In genomic region chr22:37045958-37046357, GRCh38 we compare ENCODE assay signal across 10 cellular contexts.
A peak's percentile ranks its signal among the peaks of the same experiment; 100 is the strongest.
DNase-seq lines count a peak whose midpoint lies in the region; ATAC-seq and TF ChIP-seq lines count a peak whose summit lies in the region.
"Had no signal": no experiment of that assay in that cellular context is flagged by ENCODE, and none has a peak within 500 bp of the region (broad histone marks: within the 10 kb centered on the region; RNA-seq: fewer than 3 reads in every experiment).

No MANE protein-coding gene starts in this region.

- H3K27me3 ChIP-seq in RWPE2 (ENCODE audit: insufficient read depth, poor library complexity, severe bottlenecking) = no peaks in the 10 kb centered on the region

- POLR2A ChIA-PET in AG04449 (lab: Yijun Ruan, JAX) = no interaction called here

- no peaks in the 10 kb centered on the region for H3K36me3 ChIP-seq in RWPE2 (ENCODE audit: low read depth)

- H3K4me1 ChIP-seq in RWPE2 (ENCODE audit: insufficient read depth, poor library complexity, severe bottlenecking) = peaks cover 11% of the 10 kb centered on the region

- CTCF ChIA-PET in AG04449 (lab: Yijun Ruan, JAX) = interaction anchor here (0.6 to 5.1 kb wide), 20 partner anchors 8 to 264 kb away, joined by 3 to 78 read pairs (median 4); partner anchors contain the start of genes MPST and TST

- no peak overlapping the region for H3K4me3 ChIP-seq in AG04449 (ENCODE audit: low read depth, low read length)
- H3K4me3 ChIP-seq in RWPE2 (ENCODE audit: severe bottlenecking) = no peak overlapping the region

- H3K27ac ChIP-seq in RWPE2 (ENCODE audit: poor library complexity, severe bottlenecking) = no peak overlapping the region

- DNase-seq in AG04449 (ENCODE audit: low read depth, low spot score) (peak; percentile 19), RWPE2 (ENCODE audit: low spot score) (no peak), foreskin melanocyte (peak; percentile 11), SW480 (ENCODE audit: low spot score) (no peak), ecto neural progenitor cell (ENCODE audit: low spot score) (no peak)
- DNase-seq: activated T-cell treated with anti-CD3 and anti-CD28 coated beads, Interleukin-2, amount 50 U/mL, for 4 hours; NCI-H1417 treated with DMSO at 0.1 percent for 48 hours had no signal

- ATAC-seq in RWPE2 (ENCODE audit: low read depth) = no peak
- ATAC-seq in GM21786 (IDR thresholded peaks at IDR 0.05; ENCODE audit: unreplicated experiment) = no peak
- no peak for ATAC-seq in GM21515 (IDR thresholded peaks at IDR 0.05; ENCODE audit: unreplicated experiment)

- no peaks in the 10 kb centered on the region for H3K9me3 ChIP-seq in RWPE2 (ENCODE audit: severe bottlenecking)

- TF ChIP-seq CTCF in AG04449 (IDR thresholded peaks at IDR 0.05; ENCODE audit: insufficient read depth, low read length, missing control alignments) (peak; percentile 64), GM12872 (IDR thresholded peaks at IDR 0.05; ENCODE audit: insufficient read depth, low read depth, low read length) (peak; percentile 67), RWPE2 (IDR thresholded peaks at IDR 0.05; ENCODE audit: poor library complexity, severe bottlenecking) (peak; percentile 40)

Comparison
In these comparisons a context has a peak if more than half of its experiments do, and no peak if none do; other contexts are left out.
1. DNase-seq: peak in AG04449 (single experiment) and foreskin melanocyte (single experiment); none in RWPE2 (single experiment), SW480 (single experiment) and ecto neural progenitor cell (single experiment).
2. Peak in every context shown above with its lines, with median percentiles within 50 percentile points of each other: CTCF ChIP-seq.